31 cellular contexts compared by ENCODE assay signal in genomic region chr3:172859035-172859434, GRCh38.
A peak's percentile ranks its signal among the peaks of the same experiment; 100 is the strongest.
DNase-seq lines count a peak whose midpoint lies in the region; ATAC-seq and TF ChIP-seq lines count a peak whose summit lies in the region.
"Had no signal": no experiment of that assay in that cellular context is flagged by ENCODE, and none has a peak within 500 bp of the region (broad histone marks: within the 10 kb centered on the region; RNA-seq: fewer than 3 reads in every experiment).

No MANE protein-coding gene starts in this region.

- H3K9me3 ChIP-seq in endodermal cell (ENCODE audit: control insufficient read depth, low read length) (no peaks in the 10 kb centered on the region), psoas muscle (no peaks in the 10 kb centered on the region)
- H3K9me3 ChIP-seq: A549, heart right ventricle, lower lobe of right lung, thoracic aorta had no signal

- DNase-seq in Daoy (ENCODE audit: low read depth): peak; percentile 68
- DNase-seq in M059J (ENCODE audit: low read depth): peak; percentile 45
- DNase-seq in brain microvascular endothelial cell: peak; percentile 7
- DNase-seq in iris pigment epithelial cell (ENCODE audit: low read depth): peak; percentile 36
- DNase-seq in endodermal cell: no peak
- DNase-seq in stimulated activated CD4-positive, alpha-beta T cell treated with anti-CD3 and anti-CD28 coated beads, Interleukin-2, amount 100 ng/mL, for 24 hours: no peak
- DNase-seq in psoas muscle: no peak
- DNase-seq in COR-L47 (lab: John Stamatoyannopoulos, UW): no peak
- DNase-seq: activated CD4-positive, alpha-beta T cell treated with anti-CD3 and anti-CD28 coated beads, Interleukin-2, amount 10 ng/mL, durations not matched to agents 24 days and 14 days; AML-193; CD4-positive, CD25-positive, alpha-beta regulatory T cell; DMS79 treated with DMSO at 0.1 percent for 48 hours; heart right ventricle; kidney glomerular epithelial cell; lower lobe of right lung; NCI-H1417 treated with DMSO at 0.1 percent for 48 hours; NCI-H2081; NCI-H2227 treated with DMSO at 0.1 percent for 48 hours; NCI-H69; nephron progenitor cell; SHP77 treated with DMSO at 0.1 percent for 48 hours; stimulated activated naive CD4-positive, alpha-beta T cell; SW 1271 had no signal

- H3K36me3 ChIP-seq in brain microvascular endothelial cell (replicated peaks): no peaks in the 10 kb centered on the region
- H3K36me3 ChIP-seq in endodermal cell (ENCODE audit: control insufficient read depth, insufficient read depth, low read length): no peaks in the 10 kb centered on the region
- H3K36me3 ChIP-seq in psoas muscle (ENCODE audit: insufficient read depth in 1 of 2, low read depth in 1 of 2): no peaks in the 10 kb centered on the region
- H3K36me3 ChIP-seq: heart right ventricle, lower lobe of right lung, thoracic aorta had no signal

- WGBS in endodermal cell (ENCODE audit: insufficient coverage in 1 of 2, insufficient read length in 1 of 2), 2 experiments: 88 to 100% methylated on average over 1 to 2 of the region's 2 CpGs
- WGBS in psoas muscle, 3 donors: 84 to 90% (median 87%) methylated on average over 2 of the region's 2 CpGs

- no peak for TF ChIP-seq CTCF in brain microvascular endothelial cell (IDR thresholded peaks at IDR 0.05; ENCODE audit: low read depth, low read length, missing control alignments)
- TF ChIP-seq CTCF in endodermal cell (conservative IDR thresholded peaks at IDR 0.05): no peak
- no peak for TF ChIP-seq CTCF in psoas muscle (IDR thresholded peaks at IDR 0.05)

- in situ Hi-C loops in brain microvascular endothelial cell (cut with HindIII; ENCODE audit: low pct_ligation_motif_present, low sequenced_read_pairs): no loop called here

- H3K4me1 Mint-ChIP-seq in endodermal cell: peaks cover 7% of the 10 kb centered on the region
- H3K4me1 Mint-ChIP-seq: activated CD4-positive, alpha-beta T cell treated with anti-CD3 and anti-CD28 coated beads, Interleukin-2, amount 10 ng/mL, durations not matched to agents 24 days and 14 days; CD4-positive, CD25-positive, alpha-beta regulatory T cell; nephron progenitor cell had no signal

- H3K27me3 ChIP-seq in brain microvascular endothelial cell (replicated peaks) (no peaks in the 10 kb centered on the region), endodermal cell (ENCODE audit: control insufficient read depth, insufficient read depth, low read length, poor library complexity, severe bottlenecking) (peaks cover 12% of the 10 kb centered on the region), psoas muscle (ENCODE audit: insufficient read depth in 3 of 3, low read length in 2 of 3) (no peaks in the 10 kb centered on the region)
- H3K27me3 ChIP-seq: heart right ventricle had no signal

- H3K27ac ChIP-seq in brain microvascular endothelial cell: no peak overlapping the region
- H3K27ac ChIP-seq in endodermal cell (ENCODE audit: low read depth, low read length): no peak overlapping the region
- no peak overlapping the region for H3K27ac ChIP-seq in psoas muscle
- H3K27ac ChIP-seq: A549, coronary artery, heart right ventricle, lower lobe of right lung, skin epidermis, thoracic aorta, VCaP had no signal

- H3K36me3 Mint-ChIP-seq in endodermal cell (ENCODE audit: low read depth): no peaks in the 10 kb centered on the region
- H3K36me3 Mint-ChIP-seq: activated naive CD4-positive, alpha-beta T cell treated with anti-CD3 and anti-CD28 coated beads, Interleukin-2, amount 50 U/mL, for 72 hours; CD4-positive, CD25-positive, alpha-beta regulatory T cell had no signal

- no peak overlapping the region for H3K9ac ChIP-seq in endodermal cell (ENCODE audit: extremely low read depth, low read length, poor library complexity, severe bottlenecking)

- H3K4me3 ChIP-seq in brain microvascular endothelial cell (ENCODE audit: low read depth, low read length): no peak overlapping the region
- H3K4me3 ChIP-seq in endodermal cell (ENCODE audit: low read length): no peak overlapping the region
- H3K4me3 ChIP-seq in psoas muscle: no peak overlapping the region
- H3K4me3 ChIP-seq: A549, coronary artery, heart right ventricle, lower lobe of right lung, skin epidermis, thoracic aorta had no signal

- peaks cover 4% of the 10 kb centered on the region for H3K9me3 Mint-ChIP-seq in endodermal cell
- H3K9me3 Mint-ChIP-seq: activated CD4-positive, alpha-beta T cell treated with anti-CD3 and anti-CD28 coated beads, Interleukin-2, amount 10 ng/mL, durations not matched to agents 24 days and 14 days; activated naive CD4-positive, alpha-beta T cell treated with anti-CD3 and anti-CD28 coated beads, Interleukin-2, amount 50 U/mL, for 72 hours; CD4-positive, CD25-positive, alpha-beta regulatory T cell had no signal

- peaks cover 54% of the 10 kb centered on the region for H3K27me3 Mint-ChIP-seq in endodermal cell (ENCODE audit: insufficient read depth)

- ATAC-seq in psoas muscle: no peak
- ATAC-seq: A549; activated naive CD4-positive, alpha-beta T cell treated with anti-CD3 and anti-CD28 coated beads, Interleukin-2, amount 50 U/mL, for 72 hours; esophagus mucosa; heart right ventricle; lower lobe of right lung; Panc1 had no signal

- H3K4me3 Mint-ChIP-seq in endodermal cell: no peak overlapping the region
- H3K4me3 Mint-ChIP-seq: activated CD4-positive, alpha-beta T cell treated with anti-CD3 and anti-CD28 coated beads, Interleukin-2, amount 10 ng/mL, durations not matched to agents 24 days and 14 days; CD4-positive, CD25-positive, alpha-beta regulatory T cell; nephron progenitor cell had no signal

- no peak overlapping the region for H3K27ac Mint-ChIP-seq in endodermal cell
- H3K27ac Mint-ChIP-seq: activated CD4-positive, alpha-beta T cell treated with anti-CD3 and anti-CD28 coated beads, Interleukin-2, amount 10 ng/mL, durations not matched to agents 24 days and 14 days; activated naive CD4-positive, alpha-beta T cell treated with anti-CD3 and anti-CD28 coated beads, Interleukin-2, amount 50 U/mL, for 72 hours; CD4-positive, CD25-positive, alpha-beta regulatory T cell; nephron progenitor cell had no signal

- H3K4me1 ChIP-seq in endodermal cell (ENCODE audit: control insufficient read depth, insufficient read depth, low read length) (peaks cover 5% of the 10 kb centered on the region), psoas muscle (no peaks in the 10 kb centered on the region)
- H3K4me1 ChIP-seq: A549 had no signal

- intact Hi-C loops in psoas muscle (cut with DNase I): no loop called here

Comparison
In these comparisons a context has a peak if more than half of its experiments do, and no peak if none do; other contexts are left out.
1. DNase-seq: peak in Daoy (single experiment), M059J (single experiment), brain microvascular endothelial cell (single experiment) and iris pigment epithelial cell (single experiment); none in endodermal cell (single experiment), stimulated activated CD4-positive, alpha-beta T cell treated with anti-CD3 and anti-CD28 coated beads, Interleukin-2, amount 100 ng/mL, for 24 hours (0 of 2), psoas muscle (0 of 2) and COR-L47 (single experiment).